8 cellular contexts compared by ENCODE assay signal in the genomic region with DNA sequence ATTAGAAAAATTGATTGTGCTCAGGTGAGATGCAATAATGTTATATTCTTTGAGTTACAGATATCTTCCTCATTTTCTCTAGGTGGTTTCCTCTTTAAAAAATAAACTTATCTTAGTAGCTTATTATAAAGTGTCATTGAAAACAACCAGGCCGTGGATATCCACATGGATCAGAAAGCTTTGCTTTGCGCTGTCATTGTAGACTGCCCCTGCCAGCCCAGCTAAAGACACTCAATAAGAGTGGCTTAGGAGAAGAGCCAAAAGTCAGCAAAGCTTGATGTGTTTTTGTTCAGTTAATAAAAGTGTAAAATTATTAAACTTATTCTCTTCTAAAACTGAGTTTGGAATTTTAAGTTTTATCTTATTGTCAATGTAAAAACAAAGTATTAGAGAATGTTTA.
"Had no signal": no experiment of that assay in that cellular context is flagged by ENCODE, and none has a peak within 500 bp of the region (broad histone marks: within the 10 kb centered on the region; RNA-seq: fewer than 3 reads in every experiment).

No MANE protein-coding gene starts in this region.

- DNase-seq: H9, HCEC 1CT, KG1 had no signal

- H3K4me3 Mint-ChIP-seq: GM23338, H9, IgD-negative memory B cell had no signal

- H3K27ac ChIP-seq: HL-60 had no signal

- H2AFZ ChIP-seq: GM23338 had no signal

- FAIRE-seq: H1, HepG2 had no signal

- ATAC-seq: GM23338, HepG2 had no signal

- H3K27ac Mint-ChIP-seq: GM23338, H9, IgD-negative memory B cell had no signal

- H3K4me1 Mint-ChIP-seq: GM23338, H9 had no signal

- H3K27me3 Mint-ChIP-seq: IgD-negative memory B cell had no signal

- H3K4me3 ChIP-seq: GM23338 had no signal

- H3K4me2 ChIP-seq: GM23338 had no signal
